Comparison of ENCODE assay signal across 8 cellular contexts in genomic region chr15:34337557-34338306, GRCh38. TPM values are rescaled to one million over a fixed set of nuclear protein-coding genes. Genes with fewer than 3 reads are reported as not detected.
A peak's percentile ranks its signal among the peaks of the same experiment; 100 is the strongest.
DNase-seq lines count a peak whose midpoint lies in the region; ATAC-seq, FAIRE-seq and TF ChIP-seq lines count a peak whose summit lies in the region.

Gene SLC12A6, minus strand, starts transcription at chr15:34337781. Its CDS starts 1,101 bp downstream, at chr15:34336680.

- TF ChIP-seq CTCF in GM13977 (IDR thresholded peaks at IDR 0.05; ENCODE audit: extremely low read depth, insufficient read depth, missing control alignments): no peak

- DNase-seq in GM13977 (ENCODE audit: low spot score) (peak; percentile 90), NCI-H1694 (lab: John Stamatoyannopoulos, UW) (peak; percentile 71), T-helper 2 cell (peak; percentile 83 to 92 (median 86)), left ventricle myocardium superior (peak; percentile 96), pulmonary artery endothelial cell (ENCODE audit: low read depth, low spot score) (peak; percentile 57), urothelium cell line (ENCODE audit: low spot score) (peak; percentile 95)

- ATAC-seq in HG02852 (IDR thresholded peaks at IDR 0.05; ENCODE audit: unreplicated experiment) (peak; percentile 67), left ventricle myocardium superior (peak; percentile 97)

- H3K27ac ChIP-seq in angular gyrus (ENCODE audit: low read depth, low read length): peak within 1 kb of the TSS; percentile 97

- in situ Hi-C loops in GM13977 (cut with MboI; ENCODE audit: low pct_unique_long_range_greater_than_20kb, low sequenced_read_pairs, unreplicated experiment): loop anchor here (25.0 kb wide), 1 partner anchor 250 kb away; no protein-coding TSS in a partner anchor

- intact Hi-C loops in left ventricle myocardium superior (cut with micrococcal nuclease): no loop called here

- no peak for FAIRE-seq in urothelium cell line (lab: Jason Lieb, UNC)

RNA-seq across cellular contexts. Expression of gene SLC12A6, which starts in this region (rescaled TPM):
- 31.0 TPM for total RNA-seq in left ventricle myocardium superior
- total RNA-seq in pulmonary artery endothelial cell: 20.3 and 23.7 TPM in 2 replicates

Comparison
In these comparisons a context has a peak if more than half of its experiments do, and no peak if none do; other contexts are left out.
1. Peak in every context shown above with its lines: DNase-seq, ATAC-seq and H3K27ac ChIP-seq.